8 cellular contexts compared by ENCODE assay signal in the genomic region with DNA sequence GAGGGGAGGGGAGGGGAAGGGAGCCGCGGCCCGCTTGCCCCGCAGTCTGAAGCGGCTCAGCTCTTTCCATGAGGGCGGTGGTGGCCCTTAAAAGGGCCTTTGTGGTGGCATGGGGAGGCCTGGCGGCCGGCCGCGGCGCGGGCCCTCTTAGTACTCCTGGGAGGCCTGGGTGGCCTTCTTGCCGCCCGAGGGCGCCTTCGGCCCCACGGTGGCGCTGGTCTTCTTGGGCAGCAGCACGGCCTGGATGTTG. TPM values are rescaled to one million over a fixed set of nuclear protein-coding genes. Genes with fewer than 3 reads are reported as not detected.
DNase-seq lines count a peak whose midpoint lies in the region; ATAC-seq and TF ChIP-seq lines count a peak whose summit lies in the region.

No MANE protein-coding gene starts in this region.

- CTCF ChIA-PET in activated CD8-positive, alpha-beta T cell treated with anti-CD3 and anti-CD28 coated beads for 36 hours (lab: Charles Lee) = interaction anchor here (1.2 to 2.5 kb wide), 4 partner anchors 9 to 111 kb away, joined by 3 to 8 read pairs (median 6); partner anchors contain the start of gene CBL

- no peaks in the 10 kb centered on the region for H3K9me3 Mint-ChIP-seq in activated CD8-positive, alpha-beta T cell treated with anti-CD3 and anti-CD28 coated beads for 36 hours
- H3K9me3 Mint-ChIP-seq in naive thymus-derived CD8-positive, alpha-beta T cell = no peaks in the 10 kb centered on the region

- H3K36me3 Mint-ChIP-seq in activated CD8-positive, alpha-beta T cell treated with anti-CD3 and anti-CD28 coated beads for 36 hours (ENCODE audit: low read depth) = peaks cover 72% of the 10 kb centered on the region
- H3K36me3 Mint-ChIP-seq in naive thymus-derived CD8-positive, alpha-beta T cell = peaks cover 0 to 31% (median 14%) of the 10 kb centered on the region in 3 donors

- H3K4me3 Mint-ChIP-seq in activated CD8-positive, alpha-beta T cell treated with anti-CD3 and anti-CD28 coated beads for 36 hours = peak overlapping the region; percentile 93
- H3K4me3 Mint-ChIP-seq in naive thymus-derived CD8-positive, alpha-beta T cell = peak overlapping the region; percentile 89 to 95 (median 92)

- peak overlapping the region; percentile 96 for H3K9ac ChIP-seq in HUES6 (ENCODE audit: low read length)

- DNase-seq in NCI-H510A treated with DMSO at 0.1 percent for 48 hours (lab: John Stamatoyannopoulos, UW) = peak; percentile 34
- no peak for DNase-seq in NCI-H510A (lab: John Stamatoyannopoulos, UW)
- no peak for DNase-seq in activated CD8-positive, alpha-beta T cell treated with anti-CD3 and anti-CD28 coated beads for 36 hours
- DNase-seq in fibroblast of the aortic adventitia (ENCODE audit: low read depth) = peak; percentile 80
- peak in 3 of 10 donors; percentile 49 to 63 (median 53) for DNase-seq in naive thymus-derived CD8-positive, alpha-beta T cell
- peak; percentile 82 to 83 for DNase-seq in uterus

- TF ChIP-seq CTCF in activated CD8-positive, alpha-beta T cell treated with anti-CD3 and anti-CD28 coated beads for 36 hours (IDR thresholded peaks at IDR 0.05) = peak; percentile 24
- TF ChIP-seq CTCF in fibroblast of the aortic adventitia (IDR thresholded peaks at IDR 0.05; ENCODE audit: insufficient read depth, low read length) (peak; percentile 74), uterus (IDR thresholded peaks at IDR 0.05) (peak; percentile 62 to 78 (median 75))

- H3K9me3 ChIP-seq in HUES6 (ENCODE audit: control insufficient read depth, insufficient read depth, low read depth, low read length) (no peaks in the 10 kb centered on the region), uterus (no peaks in the 10 kb centered on the region)

- peak; percentile 36 for ATAC-seq in GM21423 (IDR thresholded peaks at IDR 0.05; ENCODE audit: unreplicated experiment)
- peak; percentile 10 for ATAC-seq in activated CD8-positive, alpha-beta T cell treated with anti-CD3 and anti-CD28 coated beads for 36 hours
- peak; percentile 23 to 46 for ATAC-seq in naive thymus-derived CD8-positive, alpha-beta T cell

- no peak for TF ChIP-seq POLR2A in uterus (IDR thresholded peaks at IDR 0.05)

- H3K27me3 Mint-ChIP-seq in activated CD8-positive, alpha-beta T cell treated with anti-CD3 and anti-CD28 coated beads for 36 hours = peaks cover 1% of the 10 kb centered on the region
- peaks cover 0 to 3% (median 0%) of the 10 kb centered on the region in 5 donors for H3K27me3 Mint-ChIP-seq in naive thymus-derived CD8-positive, alpha-beta T cell

- H3K4me3 ChIP-seq in HUES6 (ENCODE audit: low read depth, low read length) = peak overlapping the region; percentile 96
- peak overlapping the region; percentile 75 for H3K4me3 ChIP-seq in fibroblast of the aortic adventitia (ENCODE audit: low read depth, low read length)
- H3K4me3 ChIP-seq in uterus = peak overlapping the region; percentile 66 to 77

- H3K4me1 ChIP-seq in HUES6 (ENCODE audit: control insufficient read depth, insufficient read depth, low read length) = peaks cover 14% of the 10 kb centered on the region
- peaks cover 0 to 4% of the 10 kb centered on the region in 2 donors for H3K4me1 ChIP-seq in uterus

- H3K27ac Mint-ChIP-seq in activated CD8-positive, alpha-beta T cell treated with anti-CD3 and anti-CD28 coated beads for 36 hours = peak overlapping the region; percentile 91
- H3K27ac Mint-ChIP-seq in naive thymus-derived CD8-positive, alpha-beta T cell = peak overlapping the region; percentile 79 to 98 (median 93)

- H3K27ac ChIP-seq in HUES6 (ENCODE audit: low read depth, low read length) (peak overlapping the region; percentile 92), uterus (peak overlapping the region; percentile 97)

- intact Hi-C loops in activated CD8-positive, alpha-beta T cell treated with anti-CD3 and anti-CD28 coated beads for 36 hours (cut with micrococcal nuclease) = no loop called here
- intact Hi-C loops in uterus (cut with DNase I; ENCODE audit: low total_unique reads) = loop anchor here (10.0 kb wide), 1 partner anchor 240 kb away; the partner anchor contains the start of gene RNF26

- peaks cover 35% of the 10 kb centered on the region for H3K4me1 Mint-ChIP-seq in activated CD8-positive, alpha-beta T cell treated with anti-CD3 and anti-CD28 coated beads for 36 hours (ENCODE audit: low read depth)
- peaks cover 21 to 37% (median 32%) of the 10 kb centered on the region in 4 donors for H3K4me1 Mint-ChIP-seq in naive thymus-derived CD8-positive, alpha-beta T cell

- H3K27me3 ChIP-seq in HUES6 (ENCODE audit: control insufficient read depth, insufficient read depth, low read length) (no peaks in the 10 kb centered on the region), uterus (no peaks in the 10 kb centered on the region)

- POLR2A ChIA-PET in activated CD8-positive, alpha-beta T cell treated with anti-CD3 and anti-CD28 coated beads for 36 hours (lab: Charles Lee) = interaction anchor here (0.6 to 7.0 kb wide), 38 partner anchors 8 to 304 kb away, joined by 3 to 107 read pairs (median 4); partner anchors contain the start of genes C2CD2L, CENATAC, DDX6 and DPAGT1
- POLR2A ChIA-PET in naive thymus-derived CD8-positive, alpha-beta T cell (lab: Charles Lee) = interaction anchor here (0.6 to 7.1 kb wide), 29 partner anchors 10 to 692 kb away, joined by 3 to 79 read pairs (median 5); partner anchors contain the start of genes C2CD2L, CBL, CENATAC and HINFP

- H3K36me3 ChIP-seq in HUES6 (ENCODE audit: control insufficient read depth, insufficient read depth, low read length) (peaks cover 70% of the 10 kb centered on the region), uterus (no peaks in the 10 kb centered on the region)

RNA-seq across cellular contexts. Expression of gene DPAGT1, which starts 6.9 kb away (rescaled TPM):
- 10 to 100 TPM; 51.1 to 52.2 TPM for total RNA-seq in activated CD8-positive, alpha-beta T cell treated with anti-CD3 and anti-CD28 coated beads for 36 hours
- total RNA-seq in fibroblast of the aortic adventitia (ENCODE audit: low replicate concordance) (7.0 and 30.5 TPM in 2 replicates), uterus (10 to 100 TPM in 2 of 4 donors, 1 to 10 TPM in 2; 2.8 to 30.6 (median 16.9) TPM)
- total RNA-seq in naive thymus-derived CD8-positive, alpha-beta T cell = 10 to 100 TPM; 29.0 to 37.5 TPM
- polyA plus RNA-seq in naive thymus-derived CD8-positive, alpha-beta T cell = 10 to 100 TPM; 28.7 to 30.8 (median 29.0) TPM

RNA-seq across cellular contexts. Expression of gene HMBS, which starts 10.1 kb away (rescaled TPM):
- total RNA-seq in activated CD8-positive, alpha-beta T cell treated with anti-CD3 and anti-CD28 coated beads for 36 hours = 10 to 100 TPM; 33.6 to 36.1 TPM
- total RNA-seq in fibroblast of the aortic adventitia (ENCODE audit: low replicate concordance) (5.3 and 14.9 TPM in 2 replicates), uterus (10 to 100 TPM in 3 of 4 donors, 1 to 10 TPM in 1; 9.5 to 19.9 (median 15.3) TPM)
- 1 to 10 TPM; 6.9 to 8.0 TPM for total RNA-seq in naive thymus-derived CD8-positive, alpha-beta T cell
- 10 to 100 TPM; 20.0 to 32.7 (median 24.3) TPM for polyA plus RNA-seq in naive thymus-derived CD8-positive, alpha-beta T cell

RNA-seq across cellular contexts. Expression of gene C2CD2L, which starts 12.4 kb away (rescaled TPM):
- total RNA-seq in activated CD8-positive, alpha-beta T cell treated with anti-CD3 and anti-CD28 coated beads for 36 hours = 10 to 100 TPM; 14.2 to 17.7 TPM
- total RNA-seq in fibroblast of the aortic adventitia (ENCODE audit: low replicate concordance) = 2.6 and 4.9 TPM in 2 replicates
- 10 to 100 TPM; 27.0 to 27.8 TPM for total RNA-seq in naive thymus-derived CD8-positive, alpha-beta T cell
- 1 to 10 TPM; 3.4 to 10.0 (median 4.0) TPM for polyA plus RNA-seq in naive thymus-derived CD8-positive, alpha-beta T cell
- 10 to 100 TPM in 1 of 4 donors, 1 to 10 TPM in 3; 1.8 to 14.3 (median 2.7) TPM for total RNA-seq in uterus

RNA-seq across cellular contexts. Expression of gene HINFP, which starts 26.6 kb away (rescaled TPM):
- 10 to 100 TPM; 23.9 to 26.5 TPM for total RNA-seq in activated CD8-positive, alpha-beta T cell treated with anti-CD3 and anti-CD28 coated beads for 36 hours
- total RNA-seq in fibroblast of the aortic adventitia (ENCODE audit: low replicate concordance) (8.7 and 19.1 TPM in 2 replicates), uterus (10 to 100 TPM; 13.5 to 27.6 (median 15.4) TPM)
- total RNA-seq in naive thymus-derived CD8-positive, alpha-beta T cell = 10 to 100 TPM; 66.0 to 68.6 TPM
- polyA plus RNA-seq in naive thymus-derived CD8-positive, alpha-beta T cell = 10 to 100 TPM in 1 of 3 donors, 1 to 10 TPM in 2; 7.3 to 24.9 (median 7.5) TPM

RNA-seq across cellular contexts. Expression of gene VPS11, which starts 27.1 kb away (rescaled TPM):
- 10 to 100 TPM; 17.1 to 17.2 TPM for total RNA-seq in activated CD8-positive, alpha-beta T cell treated with anti-CD3 and anti-CD28 coated beads for 36 hours
- total RNA-seq in fibroblast of the aortic adventitia (ENCODE audit: low replicate concordance) (16.8 and 29.4 TPM in 2 replicates), uterus (10 to 100 TPM; 25.6 to 86.6 (median 36.3) TPM)
- 10 to 100 TPM; 63.3 to 68.0 TPM for total RNA-seq in naive thymus-derived CD8-positive, alpha-beta T cell
- 10 to 100 TPM; 43.2 to 58.4 (median 44.8) TPM for polyA plus RNA-seq in naive thymus-derived CD8-positive, alpha-beta T cell

Comparison
In these comparisons a context has a peak if more than half of its experiments do, and no peak if none do; other contexts are left out.
1. DNase-seq: peak in NCI-H510A treated with DMSO at 0.1 percent for 48 hours (single experiment), fibroblast of the aortic adventitia (single experiment) and uterus (2 of 2); none in NCI-H510A (single experiment) and activated CD8-positive, alpha-beta T cell treated with anti-CD3 and anti-CD28 coated beads for 36 hours (single experiment).
2. CTCF ChIP-seq: peak in every context shown above with its lines; median percentile 75 in uterus; 74 in fibroblast of the aortic adventitia; 24 in activated CD8-positive, alpha-beta T cell treated with anti-CD3 and anti-CD28 coated beads for 36 hours.
3. Peak in every context shown above with its lines, with median percentiles within 50 percentile points of each other: ATAC-seq and H3K4me3 ChIP-seq.